16 cellular contexts compared by ENCODE assay signal in the genomic region with DNA sequence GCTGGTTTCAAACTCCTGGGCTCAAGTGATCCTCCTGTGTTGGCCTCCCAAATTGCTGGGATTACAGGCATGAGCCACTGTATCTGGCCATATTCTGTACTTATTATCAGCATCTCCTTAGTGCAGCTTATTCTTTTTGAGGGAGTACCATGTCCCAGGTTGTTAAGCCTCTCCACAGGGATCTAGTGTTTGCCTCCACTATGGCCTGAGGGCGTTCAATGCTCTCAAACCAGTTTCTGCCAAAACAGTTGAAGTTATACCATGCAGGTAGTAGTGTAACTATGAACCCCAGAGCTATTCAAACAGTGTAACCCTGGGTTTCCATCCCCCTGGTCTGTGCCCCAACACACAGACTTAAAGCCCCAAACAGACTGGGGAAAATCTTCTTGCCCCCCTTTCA.
"Had no signal": no experiment of that assay in that cellular context is flagged by ENCODE, and none has a peak within 500 bp of the region (broad histone marks: within the 10 kb centered on the region; RNA-seq: fewer than 3 reads in every experiment).

No MANE protein-coding gene starts in this region.

- H3K36me3 ChIP-seq: esophagus squamous epithelium, lower lobe of right lung, upper lobe of right lung had no signal

- H3K27me3 Mint-ChIP-seq: activated B cell treated with CpG ODN at 0.5 μM for 24 hours; activated CD4-positive, alpha-beta T cell treated with anti-CD3 and anti-CD28 coated beads, Interleukin-2, amount 10 ng/mL, durations not matched to agents 24 days and 14 days; activated naive CD4-positive, alpha-beta T cell treated with anti-CD3 and anti-CD28 coated beads, Interleukin-2, amount 10 ng/mL, durations not matched to agents 7 days and 5 days; progenitor cell of endocrine pancreas; T-helper 17 cell had no signal

- DNase-seq: activated B cell treated with CpG ODN at 0.5 μM for 24 hours; activated CD4-positive, alpha-beta T cell treated with anti-CD3 and anti-CD28 coated beads, Interleukin-2, amount 10 ng/mL, durations not matched to agents 24 days and 14 days; activated naive CD4-positive, alpha-beta T cell treated with anti-CD3 and anti-CD28 coated beads, Interleukin-2, amount 10 ng/mL, durations not matched to agents 7 days and 5 days; dermis blood vessel endothelial cell; esophagus squamous epithelium; foreskin fibroblast; immature natural killer cell; lower lobe of right lung; midbrain; natural killer cell; occipital lobe; T-helper 17 cell; upper lobe of right lung had no signal

- H3K27ac ChIP-seq: esophagus squamous epithelium, upper lobe of right lung had no signal

- ATAC-seq: lower lobe of right lung, natural killer cell, T-helper 17 cell, upper lobe of right lung had no signal

- H3K27ac Mint-ChIP-seq: activated B cell treated with CpG ODN at 0.5 μM for 24 hours; activated CD4-positive, alpha-beta T cell treated with anti-CD3 and anti-CD28 coated beads, Interleukin-2, amount 10 ng/mL, durations not matched to agents 24 days and 14 days; activated naive CD4-positive, alpha-beta T cell treated with anti-CD3 and anti-CD28 coated beads, Interleukin-2, amount 10 ng/mL, durations not matched to agents 7 days and 5 days; natural killer cell; progenitor cell of endocrine pancreas; T-helper 17 cell had no signal

- H3K4me3 Mint-ChIP-seq: immature natural killer cell, natural killer cell, T-helper 17 cell had no signal

- H3K4me3 ChIP-seq: esophagus squamous epithelium, lower lobe of right lung, smooth muscle cell, upper lobe of right lung had no signal

- H3K9me3 ChIP-seq: esophagus squamous epithelium, lower lobe of right lung, upper lobe of right lung had no signal

- H3K27me3 ChIP-seq: esophagus squamous epithelium, upper lobe of right lung had no signal

- H3K36me3 Mint-ChIP-seq: immature natural killer cell, natural killer cell had no signal

- H3K9me3 Mint-ChIP-seq: activated B cell treated with CpG ODN at 0.5 μM for 24 hours; activated CD4-positive, alpha-beta T cell treated with anti-CD3 and anti-CD28 coated beads, Interleukin-2, amount 10 ng/mL, durations not matched to agents 24 days and 14 days; activated naive CD4-positive, alpha-beta T cell treated with anti-CD3 and anti-CD28 coated beads, Interleukin-2, amount 10 ng/mL, durations not matched to agents 7 days and 5 days; activated T-helper 2 cell treated with anti-CD3 and anti-CD28 coated beads, Interferon-gamma antibody, Interleukin-2, Interleukin-4, amounts not matched to agents 10 μg/mL and 5 μg/mL and 100 μg/mL, durations not matched to agents 14 hours and 24 hours and 36 hours; immature natural killer cell; natural killer cell had no signal
